ENCODE assay signal across 8 cellular contexts in genomic region chrX:67545772-67546495, GRCh38. TPM values are rescaled to one million over a fixed set of nuclear protein-coding genes. Genes with fewer than 3 reads are reported as not detected.
A peak's percentile ranks its signal among the peaks of the same experiment; 100 is the strongest.
DNase-seq lines count a peak whose midpoint lies in the region; ATAC-seq, FAIRE-seq and TF ChIP-seq lines count a peak whose summit lies in the region.

No MANE protein-coding gene starts in this region.

- no peaks in the 10 kb centered on the region for H3K4me1 ChIP-seq in cardiac muscle cell (ENCODE audit: low read depth)

- ATAC-seq in SK-N-SH treated with all-trans-retinoic acid at 6 μM for 48 hours: peak; percentile 56

- H3K4me3 Mint-ChIP-seq in progenitor cell of endocrine pancreas (ENCODE audit: low read depth): peak overlapping the region; percentile 69

- no peak for FAIRE-seq in GM12892 (lab: Jason Lieb, UNC)

- no peak overlapping the region for H3K27ac Mint-ChIP-seq in progenitor cell of endocrine pancreas

- no peaks in the 10 kb centered on the region for H3K36me3 Mint-ChIP-seq in progenitor cell of endocrine pancreas (ENCODE audit: insufficient read depth)

- peaks cover 57% of the 10 kb centered on the region for H3K27me3 Mint-ChIP-seq in progenitor cell of endocrine pancreas

- H3K9me3 ChIP-seq in cardiac muscle cell (ENCODE audit: low read depth): no peaks in the 10 kb centered on the region

- no peak for TF ChIP-seq CTCF in cardiac muscle cell (IDR thresholded peaks at IDR 0.05; ENCODE audit: low read depth, low read length)
- TF ChIP-seq CTCF in progenitor cell of endocrine pancreas (IDR thresholded peaks at IDR 0.05; ENCODE audit: unreplicated experiment): no peak

- H3K9me3 Mint-ChIP-seq in progenitor cell of endocrine pancreas (ENCODE audit: low read depth): no peaks in the 10 kb centered on the region

- H3K27ac ChIP-seq in cardiac muscle cell: no peak overlapping the region

- H3K36me3 ChIP-seq in cardiac muscle cell: no peaks in the 10 kb centered on the region

- H3K4me3 ChIP-seq in cardiac muscle cell: peak overlapping the region; percentile 40

- no peak for TF ChIP-seq POLR2A in GM12892 (IDR thresholded peaks at IDR 0.05; ENCODE audit: low read depth, low read length)

- DNase-seq in ELR (ENCODE audit: low read depth): peak; percentile 47
- peak in 1 of 2 donors; percentile 36 for DNase-seq in cardiac muscle cell (ENCODE audit: low read depth in 1 of 2, low spot score in 1 of 2)
- no peak for DNase-seq in progenitor cell of endocrine pancreas (ENCODE audit: low spot score, unreplicated experiment)
- DNase-seq in epidermal melanocyte (ENCODE audit: insufficient read length, low spot score): no peak
- DNase-seq in GM12892 (ENCODE audit: insufficient read length): no peak
- DNase-seq in GM19240 (ENCODE audit: insufficient read length, low spot score): no peak
- no peak for DNase-seq in stimulated activated CD4-positive, alpha-beta T cell treated with anti-CD3 and anti-CD28 coated beads, Interleukin-12 subunit alpha, Interleukin-12 subunit beta, amount 100 ng/mL, for 4 hours

- peaks cover 41% of the 10 kb centered on the region for H3K27me3 ChIP-seq in cardiac muscle cell

- H3K4me1 Mint-ChIP-seq in progenitor cell of endocrine pancreas (ENCODE audit: low read depth): peaks cover 4% of the 10 kb centered on the region

TF ChIP-seq in SK-N-SH treated with all-trans-retinoic acid at 6 μM for 48 hours, 23 proteins besides CTCF, POLR2A, EP300 and RAD21:
- TF ChIP-seq TCF4 (CRISPR knock-in tag; IDR thresholded peaks at IDR 0.05; ENCODE audit: borderline replicate concordance): no peak
- no peak for TF ChIP-seq RARB (CRISPR knock-in tag; IDR thresholded peaks at IDR 0.05)
- no peak for TF ChIP-seq ARNTL (CRISPR knock-in tag; IDR thresholded peaks at IDR 0.05; ENCODE audit: borderline replicate concordance, low read depth)
- TF ChIP-seq ZNF565 (CRISPR knock-in tag; conservative IDR thresholded peaks at IDR 0.05; ENCODE audit: low read depth): no peak
- no peak for TF ChIP-seq CSRNP3 (CRISPR knock-in tag; IDR thresholded peaks at IDR 0.05)
- no peak for TF ChIP-seq ZFP3 (CRISPR knock-in tag; IDR thresholded peaks at IDR 0.05)
- no peak for TF ChIP-seq TOX (CRISPR knock-in tag; IDR thresholded peaks at IDR 0.05; ENCODE audit: borderline replicate concordance)
- TF ChIP-seq GLIS3 (CRISPR knock-in tag; IDR thresholded peaks at IDR 0.05): no peak
- TF ChIP-seq, protein P1, sequence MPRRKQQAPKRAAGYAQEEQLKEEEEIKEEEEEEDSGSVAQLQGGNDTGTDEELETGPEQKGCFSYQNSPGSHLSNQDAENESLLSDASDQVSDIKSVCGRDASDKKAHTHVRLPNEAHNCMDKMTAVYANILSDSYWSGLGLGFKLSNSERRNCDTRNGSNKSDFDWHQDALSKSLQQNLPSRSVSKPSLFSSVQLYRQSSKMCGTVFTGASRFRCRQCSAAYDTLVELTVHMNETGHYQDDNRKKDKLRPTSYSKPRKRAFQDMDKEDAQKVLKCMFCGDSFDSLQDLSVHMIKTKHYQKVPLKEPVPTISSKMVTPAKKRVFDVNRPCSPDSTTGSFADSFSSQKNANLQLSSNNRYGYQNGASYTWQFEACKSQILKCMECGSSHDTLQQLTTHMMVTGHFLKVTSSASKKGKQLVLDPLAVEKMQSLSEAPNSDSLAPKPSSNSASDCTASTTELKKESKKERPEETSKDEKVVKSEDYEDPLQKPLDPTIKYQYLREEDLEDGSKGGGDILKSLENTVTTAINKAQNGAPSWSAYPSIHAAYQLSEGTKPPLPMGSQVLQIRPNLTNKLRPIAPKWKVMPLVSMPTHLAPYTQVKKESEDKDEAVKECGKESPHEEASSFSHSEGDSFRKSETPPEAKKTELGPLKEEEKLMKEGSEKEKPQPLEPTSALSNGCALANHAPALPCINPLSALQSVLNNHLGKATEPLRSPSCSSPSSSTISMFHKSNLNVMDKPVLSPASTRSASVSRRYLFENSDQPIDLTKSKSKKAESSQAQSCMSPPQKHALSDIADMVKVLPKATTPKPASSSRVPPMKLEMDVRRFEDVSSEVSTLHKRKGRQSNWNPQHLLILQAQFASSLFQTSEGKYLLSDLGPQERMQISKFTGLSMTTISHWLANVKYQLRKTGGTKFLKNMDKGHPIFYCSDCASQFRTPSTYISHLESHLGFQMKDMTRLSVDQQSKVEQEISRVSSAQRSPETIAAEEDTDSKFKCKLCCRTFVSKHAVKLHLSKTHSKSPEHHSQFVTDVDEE (CRISPR knock-in tag; IDR thresholded peaks at IDR 0.05): no peak
TF ChIP-seq in SK-N-SH treated with all-trans-retinoic acid at 6 μM for 48 hours: peak in this region for 0.

RNA-seq across cellular contexts. Expression of gene AR, which starts 2.1 kb away (rescaled TPM):
- 0.24 and 0.70 TPM in 2 replicates for total RNA-seq in cardiac muscle cell
- polyA plus RNA-seq in cardiac muscle cell: 0.24 and 0.93 TPM in 2 replicates
- total RNA-seq in progenitor cell of endocrine pancreas: 1.1 and 1.4 TPM in 2 replicates
- not detected for polyA plus RNA-seq in GM12892 (2012; ENCODE audit: missing spikeins)
